Comparison of ENCODE assay signal across 11 cellular contexts in the genomic region with DNA sequence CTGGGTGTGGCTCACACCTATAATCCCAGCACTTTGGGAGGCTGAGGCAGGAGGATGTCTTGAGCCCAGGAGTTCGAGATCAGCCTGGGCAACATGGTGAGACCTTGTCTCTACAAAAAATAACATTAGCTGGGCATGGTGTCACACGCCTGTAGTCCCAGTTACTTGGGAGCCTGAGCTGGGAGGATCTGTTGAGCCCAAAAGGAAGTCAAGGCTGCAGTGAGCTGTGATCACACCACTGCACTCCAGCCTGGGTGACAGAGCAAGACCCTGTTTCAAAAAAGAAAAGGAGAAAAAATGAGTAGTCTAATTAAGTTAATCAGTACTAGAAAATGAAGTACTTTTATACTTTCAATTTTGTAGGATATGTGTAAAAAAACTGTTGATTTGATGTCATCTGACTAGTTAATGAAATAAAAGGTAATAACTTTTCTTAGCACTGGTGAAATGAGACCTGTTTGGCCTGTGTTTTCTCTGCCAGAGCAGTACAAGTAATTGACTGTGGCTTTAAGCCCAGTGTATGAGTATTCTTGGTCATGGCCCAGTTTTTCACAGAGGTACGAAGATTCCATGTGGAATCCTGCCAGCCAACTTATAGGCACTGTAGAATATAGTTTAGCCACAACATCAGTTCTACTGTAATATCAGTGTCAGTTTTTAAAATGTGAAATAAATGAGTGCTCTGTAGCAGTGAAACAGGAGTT. TPM values are rescaled to one million over a fixed set of nuclear protein-coding genes. Genes with fewer than 3 reads are reported as not detected.
A peak's percentile ranks its signal among the peaks of the same experiment; 100 is the strongest.
DNase-seq lines count a peak whose midpoint lies in the region; ATAC-seq and TF ChIP-seq lines count a peak whose summit lies in the region.
"Had no signal": no experiment of that assay in that cellular context is flagged by ENCODE, and none has a peak within 500 bp of the region (broad histone marks: within the 10 kb centered on the region; RNA-seq: fewer than 3 reads in every experiment).

No MANE protein-coding gene starts in this region.

- peak overlapping the region in 2 of 3 experiments; percentile 80 for H3K27ac Mint-ChIP-seq in nephron

- H3K79me2 ChIP-seq in PC-3 (ENCODE audit: low read length): no peaks in the 10 kb centered on the region

- TF ChIP-seq CTCF in PC-3 (conservative IDR thresholded peaks at IDR 0.05; ENCODE audit: low read depth, low read length): no peak
- no peak for TF ChIP-seq CTCF in dorsolateral prefrontal cortex (IDR thresholded peaks at IDR 0.05 in 54 of 56, conservative IDR thresholded peaks at IDR 0.05 in 2 of 56; ENCODE audit: low read depth in 1 of 56, partially characterized antibody in 56 of 56)
- TF ChIP-seq CTCF in nephron (IDR thresholded peaks at IDR 0.05; ENCODE audit: unreplicated experiment in 3 of 3): no peak
- no peak for TF ChIP-seq CTCF in Peyer's patch (IDR thresholded peaks at IDR 0.05)

- H2AFZ ChIP-seq in PC-3 (ENCODE audit: low read length): no peak overlapping the region

- H3K4me2 ChIP-seq in PC-3 (ENCODE audit: low read length): no peak overlapping the region

- H3K27me3 ChIP-seq in PC-3 (ENCODE audit: low read length): no peaks in the 10 kb centered on the region
- no peaks in the 10 kb centered on the region for H3K27me3 ChIP-seq in dorsolateral prefrontal cortex
- no peaks in the 10 kb centered on the region for H3K27me3 ChIP-seq in Peyer's patch
- H3K27me3 ChIP-seq: colonic mucosa had no signal

- intact Hi-C loops in PC-3 (cut with micrococcal nuclease): no loop called here
- intact Hi-C loops in dorsolateral prefrontal cortex (cut with DNase I): loop anchor here in 1 of 2 donors (2.0 kb wide), 1 partner anchor 35 kb away; the partner anchor contains the start of gene MFSD6

- no TSS peak for BruUV-seq in PC-3 (replicated peaks; lab: Mats Ljungman, UMichigan)

- no peak for TF ChIP-seq POLR2A in Peyer's patch (IDR thresholded peaks at IDR 0.05)

- no peaks in the 10 kb centered on the region for H3K9me2 ChIP-seq in PC-3 (replicated peaks; ENCODE audit: low read length)

- H3K27ac ChIP-seq in PC-3 (ENCODE audit: low read length): no peak overlapping the region
- peak overlapping the region in 51 of 59 donors; percentile 2 to 95 (median 67) for H3K27ac ChIP-seq in dorsolateral prefrontal cortex
- H3K27ac ChIP-seq in Peyer's patch: no peak overlapping the region
- H3K27ac ChIP-seq: 22Rv1, colonic mucosa had no signal

- H3K4me3 ChIP-seq in PC-3 (ENCODE audit: low read length): no peak overlapping the region
- H3K4me3 ChIP-seq in dorsolateral prefrontal cortex: no peak overlapping the region
- H3K4me3 ChIP-seq in Peyer's patch: no peak overlapping the region
- H3K4me3 ChIP-seq: colonic mucosa had no signal

- no peaks in the 10 kb centered on the region for H4K20me1 ChIP-seq in PC-3 (ENCODE audit: low read length)

- ATAC-seq in PC-3 (peak; percentile 86), HG03439 (IDR thresholded peaks at IDR 0.05; ENCODE audit: unreplicated experiment) (no peak)

- no peak overlapping the region for H3K9ac ChIP-seq in PC-3 (ENCODE audit: low read length)

- H3K9me3 ChIP-seq in PC-3 (ENCODE audit: low read length) (no peaks in the 10 kb centered on the region), Peyer's patch (no peaks in the 10 kb centered on the region)
- H3K9me3 ChIP-seq: colonic mucosa had no signal

- H3K36me3 ChIP-seq in PC-3 (ENCODE audit: low read depth, low read length) (no peaks in the 10 kb centered on the region), Peyer's patch (no peaks in the 10 kb centered on the region)
- H3K36me3 ChIP-seq: colonic mucosa had no signal

- peaks cover 35% of the 10 kb centered on the region for H3K4me1 Mint-ChIP-seq in nephron

- CTCF ChIA-PET in PC-3 (lab: Charles Lee): no interaction called here

- no peaks in the 10 kb centered on the region for H3K4me1 ChIP-seq in PC-3 (ENCODE audit: insufficient read depth, low read length)
- peaks cover 0 to 22% (median 4%) of the 10 kb centered on the region in 4 donors for H3K4me1 ChIP-seq in Peyer's patch
- H3K4me1 ChIP-seq: colonic mucosa had no signal

- peak; percentile 17 for DNase-seq in DMS79 treated with DMSO at 0.1 percent for 48 hours (lab: John Stamatoyannopoulos, UW)
- no peak for DNase-seq in DMS79 (lab: John Stamatoyannopoulos, UW)
- DNase-seq in PC-3: peak; percentile 57
- DNase-seq in dorsolateral prefrontal cortex: peak in 1 of 10 donors; percentile 26
- DNase-seq in OCI-M1 (lab: John Stamatoyannopoulos, UW): no peak
- DNase-seq in Peyer's patch: no peak
- DNase-seq: colonic mucosa, NCI-H1417 treated with DMSO at 0.1 percent for 48 hours had no signal

- H3K27me3 Mint-ChIP-seq in nephron (ENCODE audit: low read depth): peaks cover 11% of the 10 kb centered on the region

- H3K4me3 Mint-ChIP-seq in nephron: no peak overlapping the region

- no peaks in the 10 kb centered on the region for H3K9me3 Mint-ChIP-seq in nephron

- H3K36me3 Mint-ChIP-seq in nephron (ENCODE audit: low read depth): no peaks in the 10 kb centered on the region

- H3F3A ChIP-seq in PC-3 (ENCODE audit: low read length, unreplicated experiment): no peaks in the 10 kb centered on the region

- POLR2A ChIA-PET in PC-3 (lab: Charles Lee; ENCODE audit: unreplicated experiment): no interaction called here

RNA-seq across cellular contexts. Expression of gene MFSD6, which starts 35.8 kb away (rescaled TPM):
- 20.9 and 23.0 TPM in 2 replicates for total RNA-seq in PC-3 (2014; rRNA removed)
- total RNA-seq in dorsolateral prefrontal cortex: 100 to 1,000 TPM in 107 of 120 experiments, 10 to 100 TPM in 13; 57.2 to 174 (median 137) TPM
- 100 to 1,000 TPM in 3 of 4 donors, 10 to 100 TPM in 1; 40.4 to 184 (median 119) TPM for total RNA-seq in Peyer's patch

Comparison
In these comparisons a context has a peak if more than half of its experiments do, and no peak if none do; other contexts are left out.
1. DNase-seq: peak in DMS79 treated with DMSO at 0.1 percent for 48 hours (single experiment) and PC-3 (single experiment); none in DMS79 (single experiment), OCI-M1 (single experiment) and Peyer's patch (0 of 3).
2. H3K27ac ChIP-seq: peak in dorsolateral prefrontal cortex (51 of 59); none in PC-3 (single experiment) and Peyer's patch (0 of 4).